ENCODE assay signal across 18 cellular contexts in the genomic region with DNA sequence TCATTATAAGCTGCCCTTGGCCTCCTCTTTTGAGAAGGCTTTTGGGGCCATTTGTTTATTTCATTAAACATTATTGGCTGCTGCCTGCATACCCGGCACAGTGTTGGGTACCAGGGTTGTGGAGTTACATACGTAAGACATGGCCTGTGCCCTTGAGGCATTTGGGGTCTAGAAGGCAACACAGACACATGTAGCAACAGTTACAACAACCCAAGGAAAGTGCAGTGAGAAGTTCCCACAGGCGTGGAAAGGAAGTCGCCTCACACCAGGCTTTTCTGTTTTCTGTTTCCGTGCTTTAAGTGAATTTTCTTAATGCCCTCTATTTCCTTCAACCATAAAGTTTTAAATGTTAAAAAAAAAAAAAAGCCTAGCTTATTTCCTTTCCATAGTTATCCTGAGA.
"Had no signal": no experiment of that assay in that cellular context is flagged by ENCODE, and none has a peak within 500 bp of the region (broad histone marks: within the 10 kb centered on the region; RNA-seq: fewer than 3 reads in every experiment).

No MANE protein-coding gene starts in this region.

- DNase-seq: activated CD4-positive, alpha-beta T cell treated with anti-CD3 and anti-CD28 coated beads for 4 hours; activated CD8-positive, alpha-beta T cell treated with anti-CD3 and anti-CD28 coated beads, Interleukin-2, amount 10 ng/mL, durations not matched to agents 7 days and 5 days; activated naive CD8-positive, alpha-beta T cell treated with anti-CD3 and anti-CD28 coated beads for 36 hours; amygdala; effector CD4-positive, alpha-beta T cell; foreskin fibroblast; nephron progenitor cell; stimulated activated CD4-positive, alpha-beta T cell treated with anti-CD3 and anti-CD28 coated beads, Interleukin-4, amount 100 ng/mL, for 24 hours; T-helper 2 cell; trophoblast cell had no signal

- H3K9me3 ChIP-seq: right atrium auricular region, suprapubic skin had no signal

- H3K27ac ChIP-seq: coronary artery, right atrium auricular region, suprapubic skin had no signal

- H3K36me3 ChIP-seq: right atrium auricular region, suprapubic skin had no signal

- ATAC-seq: activated CD8-positive, alpha-beta T cell treated with anti-CD3 and anti-CD28 coated beads, Interleukin-2, amount 10 ng/mL, durations not matched to agents 7 days and 5 days had no signal

- H3K27ac Mint-ChIP-seq: activated CD8-positive, alpha-beta T cell treated with anti-CD3 and anti-CD28 coated beads, Interleukin-2, amount 10 ng/mL, durations not matched to agents 7 days and 5 days; activated naive CD8-positive, alpha-beta T cell treated with anti-CD3 and anti-CD28 coated beads for 36 hours; nephron progenitor cell; progenitor cell of endocrine pancreas; stimulated activated naive CD8-positive, alpha-beta T cell treated with anti-CD3 and anti-CD28 coated beads, Interleukin-15, Interleukin-2, amounts not matched to agents 100 ng/mL and 50 ng/mL, for 24 hours had no signal

- H3K4me3 ChIP-seq: coronary artery, right atrium auricular region, skin epidermis, suprapubic skin had no signal

- H3K9me3 Mint-ChIP-seq: activated naive CD8-positive, alpha-beta T cell treated with anti-CD3 and anti-CD28 coated beads for 36 hours; brain; central memory CD8-positive, alpha-beta T cell; nephron progenitor cell; stimulated activated naive CD8-positive, alpha-beta T cell treated with anti-CD3 and anti-CD28 coated beads, Interleukin-15, Interleukin-2, amounts not matched to agents 100 ng/mL and 50 ng/mL, for 24 hours had no signal

- H3K4me3 Mint-ChIP-seq: activated CD8-positive, alpha-beta T cell treated with anti-CD3 and anti-CD28 coated beads, Interleukin-2, amount 10 ng/mL, durations not matched to agents 7 days and 5 days; activated naive CD8-positive, alpha-beta T cell treated with anti-CD3 and anti-CD28 coated beads for 36 hours; brain; central memory CD8-positive, alpha-beta T cell; nephron progenitor cell; stimulated activated naive CD8-positive, alpha-beta T cell treated with anti-CD3 and anti-CD28 coated beads, Interleukin-15, Interleukin-2, amounts not matched to agents 100 ng/mL and 50 ng/mL, for 24 hours had no signal

- H3K27me3 Mint-ChIP-seq: activated naive CD8-positive, alpha-beta T cell treated with anti-CD3 and anti-CD28 coated beads for 36 hours; brain; central memory CD8-positive, alpha-beta T cell; progenitor cell of endocrine pancreas; stimulated activated naive CD8-positive, alpha-beta T cell treated with anti-CD3 and anti-CD28 coated beads, Interleukin-15, Interleukin-2, amounts not matched to agents 100 ng/mL and 50 ng/mL, for 24 hours had no signal

- H3K27me3 ChIP-seq: right atrium auricular region, suprapubic skin had no signal

- H3K36me3 Mint-ChIP-seq: brain had no signal
